ENCODE assay signal across 10 cellular contexts in the genomic region with DNA sequence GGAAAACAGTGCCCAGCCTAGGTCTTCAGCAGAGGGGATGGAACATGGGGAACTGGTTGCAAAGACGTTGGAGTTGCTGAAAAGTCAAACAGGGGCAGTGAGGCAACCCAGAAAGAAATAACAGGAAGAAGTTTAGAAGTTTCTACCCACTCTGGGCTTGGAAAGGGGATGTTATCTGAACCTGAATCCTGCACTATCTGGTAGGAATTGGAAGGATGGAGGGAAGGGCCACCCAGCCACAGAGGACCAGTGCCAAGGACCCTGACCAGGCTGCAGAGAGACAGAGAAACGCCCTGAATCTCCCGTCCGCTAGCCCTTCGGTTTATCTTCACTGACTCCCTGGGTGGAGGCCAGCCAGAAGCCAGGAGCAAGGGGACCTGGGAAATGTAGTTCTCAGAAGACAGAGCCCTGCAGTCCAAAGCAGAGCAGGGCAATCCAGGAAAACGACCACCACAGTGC.
DNase-seq lines count a peak whose midpoint lies in the region; ATAC-seq, FAIRE-seq and TF ChIP-seq lines count a peak whose summit lies in the region.
"Had no signal": no experiment of that assay in that cellular context is flagged by ENCODE, and none has a peak within 500 bp of the region (broad histone marks: within the 10 kb centered on the region; RNA-seq: fewer than 3 reads in every experiment).

No MANE protein-coding gene starts in this region.

- H3K4me2 ChIP-seq in astrocyte (ENCODE audit: low read length), result no peak overlapping the region

- no peaks in the 10 kb centered on the region for H3K4me1 Mint-ChIP-seq in astrocyte (ENCODE audit: low read depth, unreplicated experiment)

- H3K9me3 ChIP-seq in astrocyte (ENCODE audit: insufficient read depth, low read depth, low read length) (no peaks in the 10 kb centered on the region), upper lobe of right lung (no peaks in the 10 kb centered on the region)

- intact Hi-C loops in upper lobe of right lung (cut with DNase I), result no loop called here

- no peaks in the 10 kb centered on the region for H3K4me1 ChIP-seq in astrocyte (ENCODE audit: insufficient read depth, low read length)
- peaks cover 7% of the 10 kb centered on the region for H3K4me1 ChIP-seq in upper lobe of right lung

- H3K36me3 ChIP-seq in astrocyte (ENCODE audit: insufficient read depth, low read length), result no peaks in the 10 kb centered on the region
- H3K36me3 ChIP-seq in upper lobe of right lung, result no peaks in the 10 kb centered on the region

- H3K9ac ChIP-seq in astrocyte (ENCODE audit: low read length), result no peak overlapping the region

- H3K79me2 ChIP-seq in astrocyte (ENCODE audit: insufficient read depth, low read length), result no peaks in the 10 kb centered on the region

- peaks cover 7% of the 10 kb centered on the region for H3K27me3 Mint-ChIP-seq in astrocyte (ENCODE audit: low read depth, unreplicated experiment)

- H3K27me3 ChIP-seq in astrocyte (ENCODE audit: insufficient read depth, low read length), result peaks cover 4% of the 10 kb centered on the region
- no peaks in the 10 kb centered on the region for H3K27me3 ChIP-seq in upper lobe of right lung

- H3K9me3 Mint-ChIP-seq in astrocyte (ENCODE audit: unreplicated experiment), result no peaks in the 10 kb centered on the region

- H3K4me3 ChIP-seq in astrocyte (ENCODE audit: insufficient read depth, low read depth, low read length), result no peak overlapping the region
- H3K4me3 ChIP-seq in upper lobe of right lung, result no peak overlapping the region

- no peak overlapping the region for H3K27ac Mint-ChIP-seq in astrocyte (ENCODE audit: unreplicated experiment)

- FAIRE-seq in astrocyte (lab: Jason Lieb, UNC), result no peak

- H3K4me3 Mint-ChIP-seq in astrocyte (ENCODE audit: unreplicated experiment), result no peak overlapping the region

- H3K27ac ChIP-seq in astrocyte (ENCODE audit: low read depth, low read length) (no peak overlapping the region), upper lobe of right lung (peak overlapping the region; percentile 24)

- peak; percentile 41 for ATAC-seq in upper lobe of right lung
- no peak for ATAC-seq in HG03025 (IDR thresholded peaks at IDR 0.05; ENCODE audit: low FRiP score, unreplicated experiment)

- no peaks in the 10 kb centered on the region for H3K36me3 Mint-ChIP-seq in astrocyte (ENCODE audit: low read depth, unreplicated experiment)

- TF ChIP-seq CTCF in astrocyte (IDR thresholded peaks at IDR 0.05; ENCODE audit: insufficient read depth, low read depth, low read length), result no peak
- no peak for TF ChIP-seq CTCF in upper lobe of right lung (IDR thresholded peaks at IDR 0.05)

- H2AFZ ChIP-seq in astrocyte (ENCODE audit: low read depth, low read length), result peak overlapping the region; percentile 27

- DNase-seq in NCI-H82 (lab: John Stamatoyannopoulos, UW) (peak; percentile 36), NCI-H82 treated with DMSO at 0.1 percent for 48 hours (lab: John Stamatoyannopoulos, UW; ENCODE audit: unreplicated experiment) (no peak), astrocyte (ENCODE audit: low read depth) (no peak), left kidney (ENCODE audit: low read depth, low spot score) (peak; percentile 59), upper lobe of right lung (no peak), NCI-H2171 (lab: John Stamatoyannopoulos, UW) (no peak), mesenteric fat pad (ENCODE audit: low spot score) (no peak)
- DNase-seq: NCI-H2081 treated with DMSO at 0.1 percent for 48 hours; stimulated activated CD4-positive, alpha-beta T cell treated with anti-CD3 and anti-CD28 coated beads, Interleukin-1b, Interleukin-23, amount 100 ng/mL, for 48 hours had no signal

- H4K20me1 ChIP-seq in astrocyte (ENCODE audit: insufficient read depth, low read length), result no peaks in the 10 kb centered on the region

Comparison
In these comparisons a context has a peak if more than half of its experiments do, and no peak if none do; other contexts are left out.
1. DNase-seq: peak in NCI-H82 (single experiment) and left kidney (single experiment); none in NCI-H82 treated with DMSO at 0.1 percent for 48 hours (single experiment), astrocyte (single experiment), upper lobe of right lung (single experiment), NCI-H2171 (single experiment) and mesenteric fat pad (single experiment).